16 cellular contexts compared by ENCODE assay signal in the genomic region with DNA sequence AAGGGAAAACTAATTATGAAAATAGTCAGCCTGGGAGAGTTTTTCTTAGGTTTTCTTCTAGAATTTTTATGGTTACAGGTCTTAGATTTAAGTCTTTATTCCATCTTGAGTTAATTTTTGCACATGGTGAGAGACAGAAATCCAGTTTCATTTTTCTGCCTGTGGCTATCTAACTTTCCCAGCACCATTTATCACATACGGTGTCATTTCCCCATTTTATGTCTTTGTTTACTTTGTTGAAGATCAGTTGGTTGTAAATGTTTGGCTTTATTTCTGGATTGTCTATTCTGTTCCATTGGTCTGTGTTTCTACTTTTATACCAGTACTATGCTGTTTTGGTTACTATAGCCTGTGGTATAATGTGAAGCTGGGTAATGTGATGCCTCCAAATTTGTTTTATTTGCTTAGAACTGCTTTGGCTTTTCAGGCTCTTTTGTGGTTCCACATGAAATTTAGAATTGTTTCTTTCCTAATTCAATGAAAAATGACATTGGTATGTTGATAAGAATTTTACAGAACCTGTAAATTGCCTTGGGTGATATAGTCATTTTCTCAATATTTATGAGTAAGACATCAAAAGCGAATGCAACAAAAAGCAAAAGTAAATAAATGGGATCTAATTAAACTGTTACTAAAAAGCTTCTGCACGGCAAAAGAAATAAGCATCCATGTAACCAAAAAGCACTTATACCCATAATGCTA.
"Had no signal": no experiment of that assay in that cellular context is flagged by ENCODE, and none has a peak within 500 bp of the region (broad histone marks: within the 10 kb centered on the region; RNA-seq: fewer than 3 reads in every experiment).

No MANE protein-coding gene starts in this region.

- H3K27ac ChIP-seq: body of pancreas, heart left ventricle, neural progenitor cell, stomach, testis, upper lobe of left lung had no signal

- H3K27me3 ChIP-seq: body of pancreas, heart left ventricle, neural progenitor cell, pancreas, stomach, testis, upper lobe of left lung had no signal

- ATAC-seq: body of pancreas, heart left ventricle had no signal

- H3K9ac ChIP-seq: neural progenitor cell had no signal

- DNase-seq: activated B cell treated with CpG ODN at 0.5 μM for 24 hours; activated CD4-positive, alpha-beta T cell treated with anti-CD3 and anti-CD28 coated beads, Interleukin-2, amount 10 ng/mL, durations not matched to agents 24 days and 14 days; activated naive CD8-positive, alpha-beta T cell treated with anti-CD3 and anti-CD28 coated beads for 36 hours; body of pancreas; cortex of kidney; effector CD4-positive, alpha-beta T cell; foreskin melanocyte; heart left ventricle; naive B cell; pancreas; stimulated activated CD4-positive, alpha-beta T cell treated with anti-CD3 and anti-CD28 coated beads, Interleukin-1b, Interleukin-23, amount 100 ng/mL, for 48 hours; stomach; testis had no signal

- H3K36me3 ChIP-seq: heart left ventricle, neural progenitor cell, pancreas, stomach, upper lobe of left lung had no signal

- H3K9me3 ChIP-seq: body of pancreas, heart left ventricle, pancreas, stomach, testis, upper lobe of left lung had no signal

- H3K4me3 ChIP-seq: body of pancreas, heart left ventricle, lung, neural progenitor cell, pancreas, stomach, testis, upper lobe of left lung had no signal

- H3K4me1 ChIP-seq: body of pancreas, heart left ventricle, neural progenitor cell, stomach, testis, upper lobe of left lung had no signal
